Comparison of ENCODE assay signal across 12 cellular contexts in the genomic region with DNA sequence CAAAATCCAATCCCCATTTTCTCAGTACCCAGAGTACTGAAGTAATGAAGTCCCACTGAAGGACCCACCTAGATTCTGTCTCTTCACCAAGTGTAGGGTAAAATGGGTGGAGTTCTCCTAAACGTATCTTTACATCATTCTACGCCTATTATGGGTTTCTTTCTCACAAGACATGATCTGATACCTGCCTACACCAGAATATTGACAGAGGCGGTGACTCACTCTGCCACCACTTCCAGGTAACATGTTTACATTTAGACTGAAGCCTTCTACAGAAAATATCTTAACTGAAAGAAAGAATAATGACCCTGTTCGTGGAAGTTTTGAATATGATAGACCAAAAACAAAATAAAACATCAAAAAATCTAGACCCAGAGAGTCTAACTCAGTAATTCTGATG.
DNase-seq lines count a peak whose midpoint lies in the region; ATAC-seq, FAIRE-seq and TF ChIP-seq lines count a peak whose summit lies in the region.
"Had no signal": no experiment of that assay in that cellular context is flagged by ENCODE, and none has a peak within 500 bp of the region (broad histone marks: within the 10 kb centered on the region; RNA-seq: fewer than 3 reads in every experiment).

No MANE protein-coding gene starts in this region.

- peaks cover 9% of the 10 kb centered on the region for H3K9me3 Mint-ChIP-seq in activated CD4-positive, alpha-beta memory T cell treated with anti-CD3 and anti-CD28 coated beads, Interleukin-2, amount 10 ng/mL, durations not matched to agents 7 days and 5 days
- peaks cover 6% of the 10 kb centered on the region for H3K9me3 Mint-ChIP-seq in central memory CD8-positive, alpha-beta T cell

- TF ChIP-seq CTCF in LNCaP clone FGC (IDR thresholded peaks at IDR 0.05; ENCODE audit: control insufficient read depth, extremely low read depth, insufficient read depth) = no peak

- H3K36me3 Mint-ChIP-seq in activated CD4-positive, alpha-beta memory T cell treated with anti-CD3 and anti-CD28 coated beads, Interleukin-2, amount 10 ng/mL, durations not matched to agents 7 days and 5 days (ENCODE audit: low read depth) = peaks cover 20% of the 10 kb centered on the region
- peaks cover 4% of the 10 kb centered on the region for H3K36me3 Mint-ChIP-seq in central memory CD8-positive, alpha-beta T cell (ENCODE audit: insufficient read depth)

- no peak overlapping the region for H3K4me3 ChIP-seq in LNCaP clone FGC (ENCODE audit: low read depth, low read length)

- POLR2A ChIA-PET in activated CD4-positive, alpha-beta memory T cell treated with anti-CD3 and anti-CD28 coated beads, Interleukin-2, amount 10 ng/mL, durations not matched to agents 7 days and 5 days (lab: Charles Lee) = interaction anchor here (0.6 to 5.9 kb wide), 6 partner anchors 21 to 1668 kb away, joined by 3 to 44 read pairs (median 4); a partner anchor contains a TSS

- peak overlapping the region; percentile 89 for H3K27ac Mint-ChIP-seq in activated CD4-positive, alpha-beta memory T cell treated with anti-CD3 and anti-CD28 coated beads, Interleukin-2, amount 10 ng/mL, durations not matched to agents 7 days and 5 days
- peak overlapping the region; percentile 77 for H3K27ac Mint-ChIP-seq in central memory CD8-positive, alpha-beta T cell (ENCODE audit: low read depth)
- H3K27ac Mint-ChIP-seq: H9 had no signal

- peaks cover 64% of the 10 kb centered on the region for H3K4me1 Mint-ChIP-seq in activated CD4-positive, alpha-beta memory T cell treated with anti-CD3 and anti-CD28 coated beads, Interleukin-2, amount 10 ng/mL, durations not matched to agents 7 days and 5 days
- H3K4me1 Mint-ChIP-seq in central memory CD8-positive, alpha-beta T cell = peaks cover 36% of the 10 kb centered on the region

- peak overlapping the region; percentile 45 for H3K4me3 Mint-ChIP-seq in activated CD4-positive, alpha-beta memory T cell treated with anti-CD3 and anti-CD28 coated beads, Interleukin-2, amount 10 ng/mL, durations not matched to agents 7 days and 5 days
- H3K4me3 Mint-ChIP-seq in central memory CD8-positive, alpha-beta T cell = peak overlapping the region; percentile 36
- H3K4me3 Mint-ChIP-seq: H9 had no signal

- no peaks in the 10 kb centered on the region for H3K27me3 Mint-ChIP-seq in activated CD4-positive, alpha-beta memory T cell treated with anti-CD3 and anti-CD28 coated beads, Interleukin-2, amount 10 ng/mL, durations not matched to agents 7 days and 5 days
- H3K27me3 Mint-ChIP-seq in central memory CD8-positive, alpha-beta T cell = no peaks in the 10 kb centered on the region

- CTCF ChIA-PET in activated CD4-positive, alpha-beta memory T cell treated with anti-CD3 and anti-CD28 coated beads, Interleukin-2, amount 10 ng/mL, durations not matched to agents 7 days and 5 days (lab: Charles Lee) = interaction anchor here (0.7 to 1.8 kb wide), 3 partner anchors 20 to 88 kb away, joined by 3 to 4 read pairs (median 3); no protein-coding TSS in a partner anchor

- peak; percentile 95 for ATAC-seq in central memory CD8-positive, alpha-beta T cell (replicated peaks; ENCODE audit: extremely low read depth, poor library complexity, severe bottlenecking)

- DNase-seq in LNCaP clone FGC (ENCODE audit: low read depth) (peak; percentile 40), NCI-H526 treated with DMSO at 0.1 percent for 48 hours (lab: John Stamatoyannopoulos, UW) (no peak), frontal cortex (ENCODE audit: low spot score in 2 of 2) (no peak), dermis blood vessel endothelial cell (no peak), DMS114 treated with DMSO at 0.1 percent for 48 hours (lab: John Stamatoyannopoulos, UW; ENCODE audit: unreplicated experiment) (no peak)
- peak; percentile 74 for DNase-seq in activated CD4-positive, alpha-beta memory T cell treated with anti-CD3 and anti-CD28 coated beads, Interleukin-2, amount 10 ng/mL, durations not matched to agents 7 days and 5 days
- DNase-seq in central memory CD8-positive, alpha-beta T cell (ENCODE audit: low spot score in 2 of 2) = peak in 1 of 2 donors; percentile 28
- DNase-seq in stimulated activated CD8-positive, alpha-beta memory T cell treated with anti-CD3 and anti-CD28 coated beads, Interleukin-12 subunit alpha, Interleukin-12 subunit beta, amount 100 ng/mL, for 1 hour (ENCODE audit: low read depth) = peak; percentile 39
- DNase-seq: amniotic stem cell, DMS79 treated with DMSO at 0.1 percent for 48 hours, H9, NCI-H1930 had no signal

- no peak for FAIRE-seq in frontal cortex (lab: Jason Lieb, UNC)

Comparison
In these comparisons a context has a peak if more than half of its experiments do, and no peak if none do; other contexts are left out.
1. DNase-seq: peak in LNCaP clone FGC (single experiment), activated CD4-positive, alpha-beta memory T cell treated with anti-CD3 and anti-CD28 coated beads, Interleukin-2, amount 10 ng/mL, durations not matched to agents 7 days and 5 days (single experiment) and stimulated activated CD8-positive, alpha-beta memory T cell treated with anti-CD3 and anti-CD28 coated beads, Interleukin-12 subunit alpha, Interleukin-12 subunit beta, amount 100 ng/mL, for 1 hour (single experiment); none in NCI-H526 treated with DMSO at 0.1 percent for 48 hours (single experiment), frontal cortex (0 of 2), dermis blood vessel endothelial cell (single experiment) and DMS114 treated with DMSO at 0.1 percent for 48 hours (single experiment).